8 cellular contexts compared by ENCODE assay signal in genomic region chr22:29031236-29031982, GRCh38. TPM values are rescaled to one million over a fixed set of nuclear protein-coding genes. Genes with fewer than 3 reads are reported as not detected.
DNase-seq lines count a peak whose midpoint lies in the region; ATAC-seq and TF ChIP-seq lines count a peak whose summit lies in the region.

No MANE protein-coding gene starts in this region.

- no peak overlapping the region for H2AFZ ChIP-seq in OCI-LY7 (ENCODE audit: low read length)

- CTCF ChIA-PET in MCF 10A (lab: Yijun Ruan, JAX) (interaction anchor here (0.7 to 3.4 kb wide), 7 partner anchors 9 to 215 kb away, joined by 3 to 21 read pairs (median 4); no protein-coding TSS in a partner anchor), OCI-LY7 (lab: Charles Lee; ENCODE audit: unreplicated experiment) (no interaction called here)

- intact Hi-C loops in Right ventricle myocardium inferior (cut with DNase I), result loop anchor here (1.0 kb wide), 1 partner anchor 113 kb away; no protein-coding TSS in a partner anchor
- intact Hi-C loops in cardiac septum (cut with DNase I), result loop anchor here (10.0 kb wide), 1 partner anchor 147 kb away; the partner anchor contains the start of gene ZNRF3
- intact Hi-C loops in MCF 10A (cut with micrococcal nuclease), result loop anchor here (1.0 to 5.0 kb wide), 2 partner anchors 134 to 148 kb away; partner anchors contain the start of gene ZNRF3
- intact Hi-C loops in OCI-LY7 (cut with micrococcal nuclease; ENCODE audit: unreplicated experiment), result no loop called here

- no peak overlapping the region for H3K27ac ChIP-seq in OCI-LY7 (ENCODE audit: low read depth, low read length, poor library complexity, severe bottlenecking)

- BruUV-seq in MCF 10A (replicated peaks; lab: Mats Ljungman, UMichigan) (TSS peak; percentile 86), OCI-LY7 (replicated peaks; lab: Mats Ljungman, UMichigan) (no TSS peak)

- ATAC-seq in Right ventricle myocardium inferior (peak; percentile 58), GM21367 (IDR thresholded peaks at IDR 0.05; ENCODE audit: unreplicated experiment) (no peak)

- peaks cover 22% of the 10 kb centered on the region for H3K4me1 Mint-ChIP-seq in MCF 10A (ENCODE audit: insufficient read depth, unreplicated experiment)

- DNase-seq in Right ventricle myocardium inferior (ENCODE audit: missing footprints) (no peak), cardiac septum (ENCODE audit: low spot score) (no peak), MCF 10A (ENCODE audit: unreplicated experiment) (peak; percentile 95), iris pigment epithelial cell (ENCODE audit: low read depth) (peak; percentile 97), NCI-H128 (lab: John Stamatoyannopoulos, UW; ENCODE audit: unreplicated experiment) (no peak), OCI-LY7 (ENCODE audit: low spot score) (no peak)
- peak; percentile 26 for DNase-seq in stimulated activated CD8-positive, alpha-beta memory T cell treated with anti-CD3 and anti-CD28 coated beads, Interleukin-4, amount 100 ng/mL, for 48 hours

- no peaks in the 10 kb centered on the region for H3K27me3 Mint-ChIP-seq in MCF 10A (ENCODE audit: insufficient read depth, unreplicated experiment)

- H3K36me3 Mint-ChIP-seq in MCF 10A (ENCODE audit: insufficient read depth, unreplicated experiment), result no peaks in the 10 kb centered on the region

- peak overlapping the region; percentile 97 for H3K27ac Mint-ChIP-seq in MCF 10A (ENCODE audit: low read depth, unreplicated experiment)

- H3K4me3 ChIP-seq in OCI-LY7 (ENCODE audit: low read depth, low read length, poor library complexity, severe bottlenecking), result no peak overlapping the region

- no peaks in the 10 kb centered on the region for H3K79me2 ChIP-seq in OCI-LY7 (ENCODE audit: insufficient read depth, low read depth, low read length)

- H3K9me3 ChIP-seq in OCI-LY7 (ENCODE audit: low read length), result no peaks in the 10 kb centered on the region

- peak overlapping the region; percentile 83 for H3K4me3 Mint-ChIP-seq in MCF 10A (ENCODE audit: unreplicated experiment)

- TF ChIP-seq CTCF in MCF 10A (IDR thresholded peaks at IDR 0.05; ENCODE audit: unreplicated experiment) (no peak), OCI-LY7 (conservative IDR thresholded peaks at IDR 0.05; ENCODE audit: low read length) (no peak)

- H3K9me2 ChIP-seq in OCI-LY7 (ENCODE audit: insufficient read depth, low read length), result no peaks in the 10 kb centered on the region

- no peaks in the 10 kb centered on the region for H4K20me1 ChIP-seq in OCI-LY7 (ENCODE audit: insufficient read depth, low read length)

- H3K4me1 ChIP-seq in OCI-LY7 (ENCODE audit: insufficient read depth, low read length, poor library complexity, severe bottlenecking), result no peaks in the 10 kb centered on the region

- POLR2A ChIA-PET in MCF 10A (lab: Yijun Ruan, JAX), result interaction anchor here (0.6 to 2.4 kb wide), 13 partner anchors 9 to 231 kb away, joined by 3 to 11 read pairs (median 4); partner anchors contain the start of gene XBP1
- POLR2A ChIA-PET in OCI-LY7 (lab: Charles Lee), result no interaction called here

- H3K9me3 Mint-ChIP-seq in MCF 10A (ENCODE audit: unreplicated experiment), result no peaks in the 10 kb centered on the region

- H3K4me2 ChIP-seq in OCI-LY7 (ENCODE audit: low read length), result no peak overlapping the region

- no peaks in the 10 kb centered on the region for H3K36me3 ChIP-seq in OCI-LY7 (ENCODE audit: insufficient read depth, low read length)

RNA-seq across cellular contexts. Expression of gene C22orf31, which starts 30.2 kb away (rescaled TPM):
- total RNA-seq in Right ventricle myocardium inferior (not detected), cardiac septum (not detected), MCF 10A (2022) (not detected in 2 replicates), OCI-LY7 (2022) (not detected in 2 replicates)
- total RNA-seq in OCI-LY7 (2014; rRNA removed; shearing (Covaris generic)), result not detected in 2 replicates

RNA-seq across cellular contexts. Expression of gene KREMEN1, which starts 41.4 kb away (rescaled TPM):
- total RNA-seq in Right ventricle myocardium inferior (48.8 TPM), cardiac septum (52.1 TPM), MCF 10A (2022) (3.6 and 4.2 TPM in 2 replicates), OCI-LY7 (2022) (not detected in 2 replicates)
- not detected in 2 replicates for total RNA-seq in OCI-LY7 (2014; rRNA removed; shearing (Covaris generic))

Comparison
In these comparisons a context has a peak if more than half of its experiments do, and no peak if none do; other contexts are left out.
1. DNase-seq: peak in MCF 10A (single experiment), iris pigment epithelial cell (single experiment) and stimulated activated CD8-positive, alpha-beta memory T cell treated with anti-CD3 and anti-CD28 coated beads, Interleukin-4, amount 100 ng/mL, for 48 hours (single experiment); none in Right ventricle myocardium inferior (single experiment), cardiac septum (single experiment), NCI-H128 (single experiment) and OCI-LY7 (single experiment).